Comparison of ENCODE assay signal across 11 cellular contexts in genomic region chr19:30216453-30216852, GRCh38.
"Had no signal": no experiment of that assay in that cellular context is flagged by ENCODE, and none has a peak within 500 bp of the region (broad histone marks: within the 10 kb centered on the region; RNA-seq: fewer than 3 reads in every experiment).

No MANE protein-coding gene starts in this region.

- H3K9ac ChIP-seq: KMS-11 had no signal

- H3K27ac ChIP-seq: KMS-11 had no signal

- H2AFZ ChIP-seq: GM23338 had no signal

- ATAC-seq: GM23338 had no signal

- FAIRE-seq: H1, H54, HTR-8/SVneo had no signal

- DNase-seq: H9, HCEC 1CT, HFFc6, IMR-90, Karpas-422, KBM-7 had no signal

- H3K4me3 ChIP-seq: GM23338 had no signal

- H3K4me2 ChIP-seq: GM23338, KMS-11 had no signal
